12 cellular contexts compared by ENCODE assay signal in the genomic region with DNA sequence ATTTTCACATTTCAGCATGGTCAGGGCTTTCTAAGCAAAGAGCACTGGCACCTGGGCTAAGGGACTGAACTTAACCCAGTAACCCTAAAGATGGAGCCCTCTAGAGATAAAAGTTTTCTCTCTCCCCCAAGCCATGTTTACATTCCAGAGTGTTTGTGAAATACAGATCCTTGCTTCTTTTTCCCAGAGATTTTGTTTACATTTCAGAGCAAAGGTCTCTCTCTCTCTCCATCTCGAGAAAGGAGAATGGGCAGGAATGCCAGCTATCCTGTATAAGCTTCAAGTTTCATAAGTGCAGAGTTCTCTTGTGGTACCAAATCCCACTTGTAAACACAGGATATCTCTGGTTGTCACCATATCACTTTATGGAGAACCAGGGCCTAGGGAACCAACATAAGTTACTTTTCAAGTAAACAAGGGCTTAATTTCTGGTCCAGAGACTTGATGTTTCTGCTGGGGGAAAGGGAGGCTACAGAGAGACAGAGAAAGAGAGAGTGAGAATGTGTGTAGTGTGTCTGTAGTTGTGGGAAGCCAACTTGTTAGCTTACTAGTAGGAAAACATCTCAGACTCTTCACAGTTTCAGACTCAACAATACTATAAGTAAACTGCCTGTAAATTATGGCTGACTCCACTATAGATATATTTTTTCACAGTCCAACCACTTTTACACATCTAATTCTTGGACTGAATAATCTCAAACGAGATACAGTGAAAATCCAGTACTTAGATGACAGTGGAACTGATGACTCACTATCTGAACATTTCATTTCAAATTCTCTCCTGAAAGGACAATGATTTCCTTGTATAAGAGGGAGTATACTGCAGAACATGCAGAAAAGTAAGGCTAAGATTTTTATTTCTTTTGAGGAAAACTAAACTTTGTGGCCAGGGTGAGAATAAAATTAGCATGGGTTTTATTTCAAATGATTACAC.
DNase-seq lines count a peak whose midpoint lies in the region; ATAC-seq and TF ChIP-seq lines count a peak whose summit lies in the region.
"Had no signal": no experiment of that assay in that cellular context is flagged by ENCODE, and none has a peak within 500 bp of the region (broad histone marks: within the 10 kb centered on the region; RNA-seq: fewer than 3 reads in every experiment).

No MANE protein-coding gene starts in this region.

- intact Hi-C loops in PC-3 (cut with micrococcal nuclease): loop anchor here (1.0 to 5.0 kb wide), 5 partner anchors 76 to 232 kb away; a partner anchor contains a TSS

- no peaks in the 10 kb centered on the region for H3F3A ChIP-seq in PC-3 (ENCODE audit: low read length, unreplicated experiment)

- POLR2A ChIA-PET in PC-3 (lab: Charles Lee; ENCODE audit: unreplicated experiment): no interaction called here

- DNase-seq in Caki2 (ENCODE audit: low read depth) (peak; percentile 19), PC-3 (peak; percentile 80), epithelial cell of esophagus (ENCODE audit: low read depth) (peak; percentile 44), osteoblast (ENCODE audit: insufficient read length, low spot score, missing footprints) (peak; percentile 46), NOMO-1 treated with DMSO at 0.1 percent for 48 hours (lab: John Stamatoyannopoulos, UW; ENCODE audit: unreplicated experiment) (no peak)
- DNase-seq: activated T-cell treated with anti-CD3 and anti-CD28 coated beads, Interleukin-2, amount 50 U/mL, for 1 hour; NCI-H2029 treated with DMSO at 0.1 percent for 48 hours; stimulated activated CD4-positive, alpha-beta T cell treated with anti-CD3 and anti-CD28 coated beads, Interleukin-12 subunit alpha, Interleukin-12 subunit beta, amount 100 ng/mL, for 4 hours; WERI-Rb-1 had no signal

- no peaks in the 10 kb centered on the region for H3K9me3 ChIP-seq in PC-3 (ENCODE audit: low read length)
- H3K9me3 ChIP-seq in osteoblast (ENCODE audit: low read depth, low read length): no peaks in the 10 kb centered on the region

- no peak overlapping the region for H3K9ac ChIP-seq in PC-3 (ENCODE audit: low read length)

- H3K27me3 ChIP-seq in PC-3 (ENCODE audit: low read length) (no peaks in the 10 kb centered on the region), osteoblast (ENCODE audit: insufficient read depth, low read length) (no peaks in the 10 kb centered on the region)

- peak overlapping the region; percentile 3; the same call in 1 of the 2 replicates for H2AFZ ChIP-seq in PC-3 (ENCODE audit: low read length)
- H2AFZ ChIP-seq in osteoblast (ENCODE audit: low read length): no peak overlapping the region

- BruUV-seq in PC-3 (replicated peaks; lab: Mats Ljungman, UMichigan): no TSS peak

- ATAC-seq in PC-3: peak; percentile 81
- ATAC-seq in GM19452 (IDR thresholded peaks at IDR 0.05; ENCODE audit: unreplicated experiment): no peak
- ATAC-seq in GM18511 (IDR thresholded peaks at IDR 0.05; ENCODE audit: unreplicated experiment): no peak
- ATAC-seq in GM21526 (IDR thresholded peaks at IDR 0.05; ENCODE audit: low FRiP score, unreplicated experiment): no peak

- H3K36me3 ChIP-seq in PC-3 (ENCODE audit: low read depth, low read length): no peaks in the 10 kb centered on the region
- no peaks in the 10 kb centered on the region for H3K36me3 ChIP-seq in osteoblast (ENCODE audit: insufficient read depth, low read length)
- H3K36me3 ChIP-seq: WERI-Rb-1 had no signal

- H3K79me2 ChIP-seq in PC-3 (ENCODE audit: low read length) (no peaks in the 10 kb centered on the region), osteoblast (ENCODE audit: insufficient read depth, low read length) (no peaks in the 10 kb centered on the region)

- H3K4me3 ChIP-seq in PC-3 (ENCODE audit: low read length) (no peak overlapping the region), epithelial cell of esophagus (ENCODE audit: low read length) (no peak overlapping the region), osteoblast (ENCODE audit: insufficient read depth, low read length) (no peak overlapping the region)

- peaks cover 27% of the 10 kb centered on the region for H3K4me1 ChIP-seq in PC-3 (ENCODE audit: insufficient read depth, low read length)
- H3K4me1 ChIP-seq in osteoblast (ENCODE audit: insufficient read depth, low read length): peaks cover 7% of the 10 kb centered on the region

- H3K9me2 ChIP-seq in PC-3 (replicated peaks; ENCODE audit: low read length): no peaks in the 10 kb centered on the region

- H3K27ac ChIP-seq in PC-3 (ENCODE audit: low read length) (peak overlapping the region; percentile 31), osteoblast (ENCODE audit: low read depth, low read length) (no peak overlapping the region)
- H3K27ac ChIP-seq: WERI-Rb-1 had no signal

- H3K4me2 ChIP-seq in PC-3 (ENCODE audit: low read length): peak overlapping the region; percentile 42
- no peak overlapping the region for H3K4me2 ChIP-seq in osteoblast (ENCODE audit: insufficient read depth, low read length)

- TF ChIP-seq CTCF in PC-3 (conservative IDR thresholded peaks at IDR 0.05; ENCODE audit: low read depth, low read length) (no peak), epithelial cell of esophagus (IDR thresholded peaks at IDR 0.05; ENCODE audit: insufficient read depth, low read depth, low read length, missing control alignments) (no peak), osteoblast (IDR thresholded peaks at IDR 0.05; ENCODE audit: extremely low read depth, low read depth, low read length) (no peak)

- CTCF ChIA-PET in PC-3 (lab: Charles Lee): no interaction called here

- no peaks in the 10 kb centered on the region for H4K20me1 ChIP-seq in PC-3 (ENCODE audit: low read length)
- H4K20me1 ChIP-seq in osteoblast (ENCODE audit: insufficient read depth, low read length): no peaks in the 10 kb centered on the region

- in situ Hi-C loops in Caki2 (cut with HindIII; ENCODE audit: low pct_unique_long_range_greater_than_20kb, low sequenced_read_pairs): no loop called here
